Comparison of ENCODE assay signal across 8 cellular contexts in genomic region chr18:9474103-9474982, GRCh38. TPM values are rescaled to one million over a fixed set of nuclear protein-coding genes. Genes with fewer than 3 reads are reported as not detected.
DNase-seq lines count a peak whose midpoint lies in the region; ATAC-seq, FAIRE-seq and TF ChIP-seq lines count a peak whose summit lies in the region.

No MANE protein-coding gene starts in this region.

- H3K36me3 ChIP-seq in breast epithelium (no peaks in the 10 kb centered on the region), keratinocyte (ENCODE audit: control insufficient read depth in 2 of 2, extremely low read depth in 1 of 2, insufficient read depth in 2 of 2, low read length in 2 of 2) (peaks cover 2 to 5% of the 10 kb centered on the region in 2 experiments)

- intact Hi-C loops in breast epithelium (cut with DNase I; ENCODE audit: low total_unique reads) = no loop called here

- H3K9me3 ChIP-seq in breast epithelium = peaks cover 4 to 9% of the 10 kb centered on the region in 2 donors
- no peaks in the 10 kb centered on the region for H3K9me3 ChIP-seq in keratinocyte (ENCODE audit: control insufficient read depth, low read depth, low read length)

- H3K9me1 ChIP-seq in keratinocyte (ENCODE audit: control insufficient read depth, extremely low read depth, insufficient read depth, low read length) = no peaks in the 10 kb centered on the region

- H3K27me3 ChIP-seq in breast epithelium = no peaks in the 10 kb centered on the region
- H3K27me3 ChIP-seq in keratinocyte (ENCODE audit: control insufficient read depth, extremely low read depth, insufficient read depth, low read length) = no peaks in the 10 kb centered on the region

- ATAC-seq in stimulated activated naive CD8-positive, alpha-beta T cell treated with anti-CD3 and anti-CD28 coated beads, Interleukin-15, Interleukin-2, amounts not matched to agents 100 U/mL and 50 U/mL, for 24 hours = no peak
- ATAC-seq in HG02759 (IDR thresholded peaks at IDR 0.05; ENCODE audit: unreplicated experiment) (no peak), GM18867 (IDR thresholded peaks at IDR 0.05; ENCODE audit: unreplicated experiment) (no peak)

- DNase-seq in A172 (ENCODE audit: low spot score) = peak; percentile 78
- DNase-seq in NCI-H510A (lab: John Stamatoyannopoulos, UW) = peak; percentile 28
- peak in 1 of 2 donors; percentile 80 for DNase-seq in breast epithelium (ENCODE audit: low spot score in 2 of 2)
- no peak for DNase-seq in keratinocyte (ENCODE audit: low read depth, low spot score)
- DNase-seq in stimulated activated naive CD8-positive, alpha-beta T cell treated with anti-CD3 and anti-CD28 coated beads, Interleukin-15, Interleukin-2, amounts not matched to agents 100 U/mL and 50 U/mL, for 24 hours = peak; percentile 16

- H3K4me3 ChIP-seq in GM12875 (ENCODE audit: low read depth, low read length) (peak overlapping the region; percentile 98), breast epithelium (peak overlapping the region; percentile 94 to 97 (median 96)), keratinocyte (ENCODE audit: control insufficient read depth in 2 of 3, extremely low read depth in 1 of 3, insufficient read depth in 2 of 3, low read depth in 1 of 3, low read length in 3 of 3) (peak overlapping the region; percentile 70 to 91 (median 89))

- H3K4me2 ChIP-seq in keratinocyte (ENCODE audit: control insufficient read depth, extremely low read depth, insufficient read depth, low read depth, low read length) = peak overlapping the region; percentile 100

- H3K4me1 ChIP-seq in breast epithelium = no peaks in the 10 kb centered on the region
- H3K4me1 ChIP-seq in keratinocyte (ENCODE audit: control insufficient read depth, extremely low read depth, insufficient read depth, low read length) = peaks cover 10% of the 10 kb centered on the region

- peak overlapping the region; percentile 92 to 97 for H3K27ac ChIP-seq in breast epithelium
- H3K27ac ChIP-seq in keratinocyte (ENCODE audit: control insufficient read depth, insufficient read depth, low read length) = peak overlapping the region; percentile 97

- no peaks in the 10 kb centered on the region for H4K20me1 ChIP-seq in keratinocyte (ENCODE audit: control insufficient read depth, extremely low read depth, insufficient read depth, low read length)

- peak overlapping the region; percentile 98 for H2AFZ ChIP-seq in keratinocyte (ENCODE audit: control insufficient read depth, low read length)

- peak; percentile 62 for FAIRE-seq in keratinocyte (lab: Jason Lieb, UNC)

- H3K79me2 ChIP-seq in keratinocyte (ENCODE audit: control insufficient read depth, insufficient read depth, low read length) = peaks cover 39% of the 10 kb centered on the region

- dilution Hi-C loops in keratinocyte (cut with MboI; ENCODE audit: extremely low pct_ligation_motif_present, low sequenced_read_pairs) = no loop called here

- TF ChIP-seq POLR2A in breast epithelium (IDR thresholded peaks at IDR 0.05) = no peak

- H3K9ac ChIP-seq in keratinocyte (ENCODE audit: control insufficient read depth, extremely low read depth, insufficient read depth, low read length) = peak overlapping the region; percentile 97

- TF ChIP-seq CTCF in GM12875 (IDR thresholded peaks at IDR 0.05; ENCODE audit: borderline replicate concordance, insufficient read depth, low read depth, low read length) (no peak; the same call in 1 of the 2 replicates), breast epithelium (IDR thresholded peaks at IDR 0.05) (no peak), keratinocyte (optimal IDR thresholded peaks at IDR 0.05 in 1 of 3, IDR thresholded peaks at IDR 0.05 in 1 of 3, conservative IDR thresholded peaks at IDR 0.05 in 1 of 3; ENCODE audit: extremely low read depth in 1 of 3, insufficient read depth in 2 of 3, low read length in 3 of 3) (peak in 1 of 3 experiments; percentile 7)

RNA-seq across cellular contexts. Expression of gene RALBP1, which starts 1.0 kb away (rescaled TPM):
- total RNA-seq in A172 (2014; rRNA removed; shearing (Covaris generic)) = 79.5 and 84.6 TPM in 2 replicates
- 10 to 100 TPM; 67.2 to 91.2 (median 82.2) TPM for total RNA-seq in breast epithelium
- 47.6 to 49.8 TPM (median 48.1 TPM) in 3 replicates for polyA plus RNA-seq in keratinocyte
- polyA plus RNA-seq in keratinocyte (2011; ENCODE audit: low read depth) = 155 TPM
- polyA plus RNA-seq in keratinocyte (2011; cell fraction: cytosol; rRNA removed) = 51.1 and 56.1 TPM in 2 replicates
- polyA plus RNA-seq in keratinocyte (2011; cell fraction: nucleus; rRNA removed) = 34.1 and 36.4 TPM in 2 replicates
- polyA plus RNA-seq in keratinocyte (2012; ENCODE audit: low replicate concordance) = 48.4 and 56.6 TPM in 2 replicates
- polyA minus RNA-seq in keratinocyte = 28.2 to 47.3 TPM (median 44.7 TPM) in 3 replicates
- polyA minus RNA-seq in keratinocyte (2011; cell fraction: cytosol; rRNA and poly(A)+ RNA removed) = 59.5 TPM
- polyA minus RNA-seq in keratinocyte (2011; cell fraction: nucleus; rRNA and poly(A)+ RNA removed) = 16.9 and 28.2 TPM in 2 replicates
